In the genomic region with DNA sequence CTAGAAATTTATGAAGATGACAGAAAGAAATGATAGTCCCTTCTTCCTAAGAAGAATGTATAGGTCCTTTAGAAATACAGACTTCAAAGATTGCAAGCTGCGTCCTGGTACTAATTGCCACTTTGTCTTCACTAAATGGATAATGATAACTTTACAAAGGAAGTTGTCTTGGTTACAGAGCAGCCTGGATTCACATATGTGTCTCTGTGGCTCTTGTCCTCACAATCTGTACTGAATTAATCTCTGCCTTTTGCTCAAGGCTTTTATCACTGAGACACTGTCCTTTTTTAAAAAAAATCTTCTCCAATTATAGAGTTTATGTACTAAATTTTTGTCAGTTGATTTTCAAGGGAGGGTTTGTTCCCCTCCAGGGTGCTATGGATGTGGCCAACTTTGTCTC, we compare ENCODE assay signal across 24 cellular contexts. TPM values are rescaled to one million over a fixed set of nuclear protein-coding genes. Genes with fewer than 3 reads are reported as not detected.
"Had no signal": no experiment of that assay in that cellular context is flagged by ENCODE, and none has a peak within 500 bp of the region (broad histone marks: within the 10 kb centered on the region; RNA-seq: fewer than 3 reads in every experiment).

No MANE protein-coding gene starts in this region.

- FAIRE-seq: islet of Langerhans had no signal

- H3K4me1 ChIP-seq: left ventricle myocardium inferior, prostate gland, stomach, testis, thyroid gland, upper lobe of left lung, vagina had no signal

- H3K9me3 ChIP-seq: left ventricle myocardium inferior, ovary, prostate gland, stomach, testis, thyroid gland, transverse colon, upper lobe of left lung, vagina had no signal

- H3K36me3 ChIP-seq: left ventricle myocardium inferior, ovary, prostate gland, stomach, thyroid gland, transverse colon, upper lobe of left lung, vagina had no signal

- H3K4me3 ChIP-seq: left ventricle myocardium inferior, lung, ovary, prostate gland, skin epidermis, stomach, testis, thyroid gland, transverse colon, upper lobe of left lung, vagina had no signal

- H3K27me3 ChIP-seq: ovary, stomach, testis, thyroid gland, transverse colon, upper lobe of left lung, vagina had no signal

- DNase-seq: hypothalamus; immature natural killer cell; left ventricle myocardium inferior; mesendoderm; naive B cell; ovary; retina; right cardiac atrium; stimulated activated CD4-positive, alpha-beta T cell treated with anti-CD3 and anti-CD28 coated beads, Interleukin-12 subunit alpha, Interleukin-12 subunit beta, amount 100 ng/mL, for 4 hours; stimulated activated CD4-positive, alpha-beta T cell treated with anti-CD3 and anti-CD28 coated beads, Interleukin-15, amount 100 ng/mL, for 24 hours; stimulated activated CD4-positive, alpha-beta T cell treated with anti-CD3 and anti-CD28 coated beads, Interleukin-2, amount 100 ng/mL, for 24 hours; stimulated activated CD4-positive, alpha-beta T cell treated with anti-CD3 and anti-CD28 coated beads, Interleukin-4, amount 100 ng/mL, for 1 hour; stimulated activated naive B cell treated with anti-CD40 and anti-IgM and Interleukin-4, amounts not matched to agents 10 μg/mL and 1 μg/mL and 100 μg/mL, for 72 hours; stimulated activated naive CD8-positive, alpha-beta T cell treated with anti-CD3 and anti-CD28 coated beads, Interleukin-15, Interleukin-2, amounts not matched to agents 100 U/mL and 50 U/mL, for 24 hours; stomach; testis; thyroid gland; transverse colon; upper lobe of left lung had no signal

- H3K27ac ChIP-seq: left ventricle myocardium inferior, ovary, prostate gland, skin epidermis, stomach, testis, thyroid gland, transverse colon, upper lobe of left lung, vagina had no signal

RNA-seq across cellular contexts. Expression of gene MRAP2, which starts 17.5 kb away (rescaled TPM):
- polyA plus RNA-seq: immature natural killer cell had no signal
